ENCODE assay signal across 8 cellular contexts in the genomic region with DNA sequence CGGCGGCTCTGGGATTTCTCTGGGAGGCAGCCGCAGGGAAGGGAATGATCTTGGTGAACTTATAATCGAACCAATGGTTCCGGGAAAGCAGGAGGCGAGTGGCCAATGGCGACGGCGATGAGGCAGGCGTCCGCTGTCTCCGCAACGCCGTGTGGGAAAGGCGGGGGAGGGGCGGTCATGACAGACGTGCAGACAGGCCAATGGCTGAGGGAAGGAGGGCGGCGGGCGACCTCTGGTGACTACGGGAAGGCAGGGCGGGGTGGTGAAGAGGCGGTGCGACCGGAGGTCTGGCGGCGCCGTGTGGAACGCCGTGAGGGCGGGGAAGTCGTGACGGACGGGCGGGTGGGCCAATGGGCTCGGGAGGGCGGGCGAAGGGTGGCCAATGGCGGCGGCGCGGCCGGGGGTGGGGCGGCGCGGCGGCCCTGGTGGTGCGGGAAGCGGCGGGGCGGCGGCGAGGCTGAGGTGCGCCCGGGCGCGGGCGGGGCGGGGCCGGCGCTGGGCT. TPM values are rescaled to one million over a fixed set of nuclear protein-coding genes. Genes with fewer than 3 reads are reported as not detected.
DNase-seq lines count a peak whose midpoint lies in the region; ATAC-seq and TF ChIP-seq lines count a peak whose summit lies in the region.

A gene with protein sequence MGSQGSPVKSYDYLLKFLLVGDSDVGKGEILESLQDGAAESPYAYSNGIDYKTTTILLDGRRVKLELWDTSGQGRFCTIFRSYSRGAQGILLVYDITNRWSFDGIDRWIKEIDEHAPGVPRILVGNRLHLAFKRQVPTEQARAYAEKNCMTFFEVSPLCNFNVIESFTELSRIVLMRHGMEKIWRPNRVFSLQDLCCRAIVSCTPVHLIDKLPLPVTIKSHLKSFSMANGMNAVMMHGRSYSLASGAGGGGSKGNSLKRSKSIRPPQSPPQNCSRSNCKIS (plus strand): TSS at position 409 of the 502 bp plus-strand sequence. CDS start 226 bp downstream, outside the sequence.

- H3K4me1 Mint-ChIP-seq in T-helper 1 cell treated with Interleukin-12 subunit alpha and Interleukin-12 subunit beta and Interleukin-4 antibody, amounts not matched to agents 30 μg/mL and 1 μg/mL, for 36 hours (ENCODE audit: low read depth): peaks cover 24% of the 10 kb centered on the region
- peaks cover 23% of the 10 kb centered on the region for H3K4me1 Mint-ChIP-seq in progenitor cell of endocrine pancreas (ENCODE audit: low read depth)

- peak; percentile 42 for TF ChIP-seq POLR2A in GM15510 (IDR thresholded peaks at IDR 0.05; ENCODE audit: borderline replicate concordance, extremely low read depth, insufficient read length)

- DNase-seq in NCI-H1694 (lab: John Stamatoyannopoulos, UW) (peak; percentile 92), amniotic stem cell (lab: John Stamatoyannopoulos, UW) (peak; percentile 96), left cardiac atrium (peak; percentile 100), progenitor cell of endocrine pancreas (ENCODE audit: low spot score, unreplicated experiment) (peak; percentile 97), ureter (ENCODE audit: low spot score) (peak; percentile 100)

- H3K9me3 Mint-ChIP-seq in T-helper 1 cell treated with Interleukin-12 subunit alpha and Interleukin-12 subunit beta and Interleukin-4 antibody, amounts not matched to agents 30 μg/mL and 1 μg/mL, for 36 hours: no peaks in the 10 kb centered on the region
- no peaks in the 10 kb centered on the region for H3K9me3 Mint-ChIP-seq in progenitor cell of endocrine pancreas (ENCODE audit: low read depth)

- H3K4me3 Mint-ChIP-seq in T-helper 1 cell treated with Interleukin-12 subunit alpha and Interleukin-12 subunit beta and Interleukin-4 antibody, amounts not matched to agents 30 μg/mL and 1 μg/mL, for 36 hours: peak within 1 kb of the TSS; percentile 98
- peak within 1 kb of the TSS; percentile 94 for H3K4me3 Mint-ChIP-seq in progenitor cell of endocrine pancreas (ENCODE audit: low read depth)

- H3K27ac Mint-ChIP-seq in T-helper 1 cell treated with Interleukin-12 subunit alpha and Interleukin-12 subunit beta and Interleukin-4 antibody, amounts not matched to agents 30 μg/mL and 1 μg/mL, for 36 hours: peak within 1 kb of the TSS; percentile 100
- peak within 1 kb of the TSS; percentile 99 for H3K27ac Mint-ChIP-seq in progenitor cell of endocrine pancreas

- H3K36me3 Mint-ChIP-seq in T-helper 1 cell treated with Interleukin-12 subunit alpha and Interleukin-12 subunit beta and Interleukin-4 antibody, amounts not matched to agents 30 μg/mL and 1 μg/mL, for 36 hours (ENCODE audit: low read depth): peaks cover 3% of the 10 kb centered on the region
- peaks cover 3% of the 10 kb centered on the region for H3K36me3 Mint-ChIP-seq in progenitor cell of endocrine pancreas (ENCODE audit: insufficient read depth)

- no peak for TF ChIP-seq CTCF in progenitor cell of endocrine pancreas (IDR thresholded peaks at IDR 0.05; ENCODE audit: unreplicated experiment)

- H3K27me3 Mint-ChIP-seq in T-helper 1 cell treated with Interleukin-12 subunit alpha and Interleukin-12 subunit beta and Interleukin-4 antibody, amounts not matched to agents 30 μg/mL and 1 μg/mL, for 36 hours (ENCODE audit: low read depth): no peaks in the 10 kb centered on the region
- H3K27me3 Mint-ChIP-seq in progenitor cell of endocrine pancreas: peaks cover 12% of the 10 kb centered on the region

- intact Hi-C loops in left cardiac atrium (cut with DNase I): loop anchor here in 1 of 2 donors (5.0 kb wide), 1 partner anchor 48 kb away; a partner anchor contains a TSS

- ATAC-seq in HG02885 (IDR thresholded peaks at IDR 0.05; ENCODE audit: poor library complexity, unreplicated experiment): peak; percentile 78
- peak; percentile 93 to 95 for ATAC-seq in left cardiac atrium

RNA-seq across cellular contexts. Expression of the gene that starts here (rescaled TPM):
- total RNA-seq in left cardiac atrium (10 to 100 TPM in 1 of 2 donors, 1 to 10 TPM in 1; 9.9 to 13.5 TPM), progenitor cell of endocrine pancreas (29.0 and 30.6 TPM in 2 replicates), ureter (39.2 TPM)

Comparison
In these comparisons a context has a peak if more than half of its experiments do, and no peak if none do; other contexts are left out.
1. Peak in every context shown above with its lines: DNase-seq and ATAC-seq.